ENCODE assay signal across 9 cellular contexts in the genomic region with DNA sequence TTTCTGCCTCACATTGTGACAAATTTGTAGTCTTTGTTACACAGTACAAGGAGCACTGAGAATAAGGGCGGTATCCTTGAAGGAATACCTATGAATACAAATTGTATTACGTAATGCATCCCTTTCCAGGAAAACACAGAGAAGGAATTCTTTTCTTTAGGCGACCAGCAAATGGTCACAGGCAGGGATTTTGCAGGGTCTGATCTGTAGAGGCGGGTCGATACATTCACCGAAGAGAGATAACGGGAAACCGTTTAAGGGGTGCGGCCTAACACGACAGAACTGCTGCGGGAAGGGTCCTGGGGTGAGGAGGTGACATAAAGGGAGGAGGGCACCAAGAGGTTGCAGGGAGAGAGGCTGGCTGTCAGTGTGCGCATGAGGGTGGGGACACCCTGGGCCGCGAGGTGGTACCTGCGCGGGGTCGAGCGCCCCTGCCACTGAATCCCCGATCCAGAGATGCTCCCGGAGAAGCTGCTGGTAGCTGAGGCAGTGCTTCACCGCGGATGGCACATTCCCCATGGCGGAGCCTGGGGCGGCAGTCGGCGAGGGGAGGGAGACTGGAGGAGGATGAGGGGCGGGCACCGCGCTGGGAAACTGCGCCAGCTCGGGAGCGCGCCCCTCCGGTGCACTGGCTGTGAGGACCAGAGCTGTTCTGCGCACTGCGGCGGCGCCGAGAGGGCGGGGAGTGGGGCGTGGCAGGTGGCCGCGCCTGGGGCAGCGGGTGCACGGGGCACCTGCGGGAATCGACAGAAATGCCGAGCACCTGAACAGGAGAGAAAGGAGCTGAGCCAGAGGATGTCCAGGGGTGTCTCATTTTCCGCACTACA. TPM values are rescaled to one million over a fixed set of nuclear protein-coding genes. Genes with fewer than 3 reads are reported as not detected.
DNase-seq lines count a peak whose midpoint lies in the region; ATAC-seq and TF ChIP-seq lines count a peak whose summit lies in the region.
"Had no signal": no experiment of that assay in that cellular context is flagged by ENCODE, and none has a peak within 500 bp of the region (broad histone marks: within the 10 kb centered on the region; RNA-seq: fewer than 3 reads in every experiment).

HMGCLL1 (minus strand) TSS at position 656 of the 827 bp plus-strand sequence; CDS start at position 519, 137 bp downstream.

- no peaks in the 10 kb centered on the region for H3K79me2 ChIP-seq in PC-3 (ENCODE audit: low read length)
- H3K79me2 ChIP-seq in neural cell (replicated peaks; ENCODE audit: insufficient read depth, low read length) = peaks cover 9% of the 10 kb centered on the region

- H2AFZ ChIP-seq in PC-3 (ENCODE audit: low read length) (peak within 1 kb of the TSS; percentile 68), neural cell (ENCODE audit: low read depth, low read length) (peak within 1 kb of the TSS; percentile 95)

- H3K9ac ChIP-seq in PC-3 (ENCODE audit: low read length) (no peak within 1 kb of the TSS), neural cell (ENCODE audit: low read length) (peak within 1 kb of the TSS; percentile 96)

- ATAC-seq in PC-3 (peak; percentile 90), HG03097 (IDR thresholded peaks at IDR 0.05; ENCODE audit: low FRiP score, unreplicated experiment) (no peak), GM18868 (IDR thresholded peaks at IDR 0.05; ENCODE audit: unreplicated experiment) (no peak)
- ATAC-seq: GM12878 had no signal

- no peaks in the 10 kb centered on the region for H3K4me1 ChIP-seq in PC-3 (ENCODE audit: insufficient read depth, low read length)

- H3K9me2 ChIP-seq in PC-3 (replicated peaks; ENCODE audit: low read length) (no peaks in the 10 kb centered on the region), neural cell (ENCODE audit: insufficient read depth, low read length) (no peaks in the 10 kb centered on the region)

- TF ChIP-seq RAD21 in neural cell (conservative IDR thresholded peaks at IDR 0.05) = peak; percentile 52

- intact Hi-C loops in PC-3 (cut with micrococcal nuclease) = no loop called here
- intact Hi-C loops in activated T-helper 2 cell treated with anti-CD3 and anti-CD28 coated beads, Interferon-gamma antibody, Interleukin-2, Interleukin-4, amounts not matched to agents 10 μg/mL and 5 μg/mL and 100 μg/mL, durations not matched to agents 14 hours and 24 hours and 36 hours (cut with micrococcal nuclease) = no loop called here

- H3K9me3 ChIP-seq in PC-3 (ENCODE audit: low read length) (no peaks in the 10 kb centered on the region), neural cell (ENCODE audit: low read length) (no peaks in the 10 kb centered on the region), MG63 (no peaks in the 10 kb centered on the region; the same call in 1 of the 2 replicates)

- POLR2A ChIA-PET in PC-3 (lab: Charles Lee; ENCODE audit: unreplicated experiment) = no interaction called here

- CTCF ChIA-PET in PC-3 (lab: Charles Lee) = no interaction called here

- H3K27ac ChIP-seq in PC-3 (ENCODE audit: low read length) (no peak within 1 kb of the TSS), neural cell (ENCODE audit: low read length) (peak within 1 kb of the TSS; percentile 94)

- H4K20me1 ChIP-seq in PC-3 (ENCODE audit: low read length) = no peaks in the 10 kb centered on the region
- H4K20me1 ChIP-seq in neural cell (ENCODE audit: insufficient read depth) = no peaks in the 10 kb centered on the region

- H3K4me3 Mint-ChIP-seq in activated T-helper 2 cell treated with anti-CD3 and anti-CD28 coated beads, Interferon-gamma antibody, Interleukin-2, Interleukin-4, amounts not matched to agents 10 μg/mL and 5 μg/mL and 100 μg/mL, durations not matched to agents 14 hours and 24 hours and 36 hours (ENCODE audit: low read depth) = no peak within 1 kb of the TSS

- H3K27me3 ChIP-seq in PC-3 (ENCODE audit: low read length) (peaks cover 4% of the 10 kb centered on the region; the same call in 1 of the 2 replicates), neural cell (ENCODE audit: insufficient read depth, low read depth, low read length) (no peaks in the 10 kb centered on the region), MG63 (no peaks in the 10 kb centered on the region)

- H3K9me3 Mint-ChIP-seq in activated T-helper 2 cell treated with anti-CD3 and anti-CD28 coated beads, Interferon-gamma antibody, Interleukin-2, Interleukin-4, amounts not matched to agents 10 μg/mL and 5 μg/mL and 100 μg/mL, durations not matched to agents 14 hours and 24 hours and 36 hours = no peaks in the 10 kb centered on the region

- peak; percentile 62 for TF ChIP-seq EP300 in neural cell (conservative IDR thresholded peaks at IDR 0.05; ENCODE audit: poor library complexity, severe bottlenecking)

- H3F3A ChIP-seq in PC-3 (ENCODE audit: low read length, unreplicated experiment) = no peaks in the 10 kb centered on the region
- H3F3A ChIP-seq in neural cell (ENCODE audit: insufficient read depth, low read length, poor library complexity, severe bottlenecking) = peaks cover 5% of the 10 kb centered on the region

- DNase-seq in EL (peak; percentile 3), PC-3 (peak; percentile 17), globus pallidus (ENCODE audit: low spot score) (peak; percentile 28), MG63 (no peak)
- no peak for DNase-seq in activated T-helper 2 cell treated with anti-CD3 and anti-CD28 coated beads, Interferon-gamma antibody, Interleukin-2, Interleukin-4, amounts not matched to agents 10 μg/mL and 5 μg/mL and 100 μg/mL, durations not matched to agents 14 hours and 24 hours and 36 hours (ENCODE audit: low spot score)

- BruUV-seq in PC-3 (replicated peaks; lab: Mats Ljungman, UMichigan) = no TSS peak

- no peaks in the 10 kb centered on the region for H3K36me3 Mint-ChIP-seq in activated T-helper 2 cell treated with anti-CD3 and anti-CD28 coated beads, Interferon-gamma antibody, Interleukin-2, Interleukin-4, amounts not matched to agents 10 μg/mL and 5 μg/mL and 100 μg/mL, durations not matched to agents 14 hours and 24 hours and 36 hours (ENCODE audit: low read depth)

- H3K4me2 ChIP-seq in PC-3 (ENCODE audit: low read length) (peak within 1 kb of the TSS; percentile 75), neural cell (ENCODE audit: low read length) (peak within 1 kb of the TSS; percentile 96)

- no peak for TF ChIP-seq CTCF in PC-3 (conservative IDR thresholded peaks at IDR 0.05; ENCODE audit: low read depth, low read length)
- TF ChIP-seq CTCF in neural cell (IDR thresholded peaks at IDR 0.05; ENCODE audit: poor library complexity, severe bottlenecking) = peak; percentile 62

- no peaks in the 10 kb centered on the region for H3K4me1 Mint-ChIP-seq in activated T-helper 2 cell treated with anti-CD3 and anti-CD28 coated beads, Interferon-gamma antibody, Interleukin-2, Interleukin-4, amounts not matched to agents 10 μg/mL and 5 μg/mL and 100 μg/mL, durations not matched to agents 14 hours and 24 hours and 36 hours (ENCODE audit: low read depth)

- no peaks in the 10 kb centered on the region for H3K36me3 ChIP-seq in PC-3 (ENCODE audit: low read depth, low read length)
- no peaks in the 10 kb centered on the region for H3K36me3 ChIP-seq in neural cell (ENCODE audit: insufficient read depth, low read length)
- no peaks in the 10 kb centered on the region for H3K36me3 ChIP-seq in MG63

- H3K27me3 Mint-ChIP-seq in activated T-helper 2 cell treated with anti-CD3 and anti-CD28 coated beads, Interferon-gamma antibody, Interleukin-2, Interleukin-4, amounts not matched to agents 10 μg/mL and 5 μg/mL and 100 μg/mL, durations not matched to agents 14 hours and 24 hours and 36 hours (ENCODE audit: low read depth) = peaks cover 3% of the 10 kb centered on the region

- H3K4me3 ChIP-seq in PC-3 (ENCODE audit: low read length) (peak within 1 kb of the TSS; percentile 61), neural cell (ENCODE audit: low read length) (peak within 1 kb of the TSS; percentile 84), MG63 (no peak within 1 kb of the TSS)
- H3K4me3 ChIP-seq: GM12878 had no signal

- no peak within 1 kb of the TSS for H3K27ac Mint-ChIP-seq in activated T-helper 2 cell treated with anti-CD3 and anti-CD28 coated beads, Interferon-gamma antibody, Interleukin-2, Interleukin-4, amounts not matched to agents 10 μg/mL and 5 μg/mL and 100 μg/mL, durations not matched to agents 14 hours and 24 hours and 36 hours

TF ChIP-seq in neural cell, 6 proteins besides CTCF, POLR2A, EP300 and RAD21 (continues in another document):
- no peak for TF ChIP-seq EZH2 (IDR thresholded peaks at IDR 0.05; ENCODE audit: borderline replicate concordance, insufficient read depth, low read length, poor library complexity, severe bottlenecking)
- peak; percentile 95 for TF ChIP-seq REST (IDR thresholded peaks at IDR 0.05; ENCODE audit: borderline replicate concordance)
- peak; percentile 92 for TF ChIP-seq POLR2AphosphoS5 (IDR thresholded peaks at IDR 0.05)
- peak; percentile 63 for TF ChIP-seq MXI1 (conservative IDR thresholded peaks at IDR 0.05; ENCODE audit: poor library complexity, severe bottlenecking)
- peak; percentile 90 for TF ChIP-seq TAF1 (IDR thresholded peaks at IDR 0.05; ENCODE audit: low read depth)

RNA-seq across cellular contexts. Expression of gene HMGCLL1, which starts in this region (rescaled TPM):
- not detected in 2 replicates for total RNA-seq in PC-3 (2014; rRNA removed)
- 54.2 and 59.7 TPM in 2 replicates for polyA plus RNA-seq in neural cell
- 73.3 and 81.6 TPM in 2 replicates for polyA minus RNA-seq in neural cell
- total RNA-seq in activated T-helper 2 cell treated with anti-CD3 and anti-CD28 coated beads, Interferon-gamma antibody, Interleukin-2, Interleukin-4, amounts not matched to agents 10 μg/mL and 5 μg/mL and 100 μg/mL, durations not matched to agents 14 hours and 24 hours and 36 hours = not detected in 2 replicates
- total RNA-seq in MG63 (2014; rRNA removed; shearing (Covaris generic); ENCODE audit: low replicate concordance) = not detected in 2 replicates
- total RNA-seq: GM12878 had no signal
- polyA plus RNA-seq: GM12878 had no signal

Comparison
In these comparisons a context has a peak if more than half of its experiments do, and no peak if none do; other contexts are left out.
1. Peak in DNase-seq, ATAC-seq, H3K4me3 ChIP-seq and H3K4me2 ChIP-seq in PC-3; RNA of the gene not detected or under 1 TPM.
2. DNase-seq: peak in EL (single experiment) and globus pallidus (single experiment); none in activated T-helper 2 cell treated with anti-CD3 and anti-CD28 coated beads, Interferon-gamma antibody, Interleukin-2, Interleukin-4, amounts not matched to agents 10 μg/mL and 5 μg/mL and 100 μg/mL, durations not matched to agents 14 hours and 24 hours and 36 hours (single experiment) and MG63 (single experiment).